ENCODE assay signal across 30 cellular contexts in the genomic region with DNA sequence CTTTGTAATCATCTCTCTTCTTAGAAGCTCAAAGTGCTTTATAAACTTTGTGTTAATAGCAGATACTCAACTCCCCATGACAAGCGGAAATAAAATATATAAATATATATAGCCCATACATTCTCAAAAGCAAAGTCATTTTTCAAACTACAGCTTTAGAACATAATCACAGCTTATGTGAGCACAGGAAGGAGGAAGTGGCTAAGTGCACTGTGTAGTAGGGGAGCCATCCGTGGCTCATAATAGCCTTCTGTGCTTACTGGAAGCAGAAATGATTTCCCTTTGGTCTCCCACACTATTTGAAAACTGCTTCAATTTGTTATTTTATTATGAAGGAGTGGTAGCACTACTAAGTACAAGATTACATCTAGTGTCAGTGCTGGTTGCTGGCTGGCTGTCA.
"Had no signal": no experiment of that assay in that cellular context is flagged by ENCODE, and none has a peak within 500 bp of the region (broad histone marks: within the 10 kb centered on the region; RNA-seq: fewer than 3 reads in every experiment).

No MANE protein-coding gene starts in this region.

- H3K27ac ChIP-seq: adrenal gland, ascending aorta, brain microvascular endothelial cell, heart right ventricle, lower lobe of right lung, neural progenitor cell, right lobe of liver, skin epidermis, stomach, suprapubic skin, tibial nerve had no signal

- DNase-seq: activated CD4-positive, alpha-beta T cell treated with anti-CD3 and anti-CD28 coated beads for 36 hours; activated CD4-positive, alpha-beta T cell treated with anti-CD3 and anti-CD28 coated beads, Interleukin-2, amount 50 U/mL, for 4 hours; activated CD8-positive, alpha-beta memory T cell treated with anti-CD3 and anti-CD28 coated beads for 24 hours; activated CD8-positive, alpha-beta memory T cell treated with anti-CD3 and anti-CD28 coated beads, Interleukin-2, amount 50 U/mL, for 4 hours; activated naive CD4-positive, alpha-beta T cell; activated T-cell treated with anti-CD3 and anti-CD28 coated beads, Interleukin-2, amount 50 U/mL, for 24 hours; adrenal gland; brain microvascular endothelial cell; caudate nucleus; dermis blood vessel endothelial cell; effector CD8-positive, alpha-beta T cell; erythroblast; foreskin fibroblast; heart right ventricle; islet precursor cell; lower lobe of right lung; mesendoderm; naive B cell; posterior cingulate gyrus; right lobe of liver; stimulated activated CD4-positive, alpha-beta T cell treated with anti-CD3 and anti-CD28 coated beads, Interleukin-2, amount 100 ng/mL, for 24 hours; stomach had no signal

- H3K4me1 ChIP-seq: adrenal gland, ascending aorta, heart right ventricle, lower lobe of right lung, neural progenitor cell, right lobe of liver, stomach, suprapubic skin, tibial nerve had no signal

- H3K36me3 ChIP-seq: adrenal gland, ascending aorta, brain microvascular endothelial cell, heart right ventricle, lower lobe of right lung, neural progenitor cell, right lobe of liver, stomach, suprapubic skin, tibial nerve had no signal

- H3K9me3 ChIP-seq: adrenal gland, ascending aorta, lower lobe of right lung, right lobe of liver, suprapubic skin had no signal

- H3K4me3 ChIP-seq: adrenal gland, ascending aorta, heart right ventricle, lower lobe of right lung, neural progenitor cell, right lobe of liver, skin epidermis, stomach, suprapubic skin, tibial nerve had no signal

- ATAC-seq: activated CD4-positive, alpha-beta T cell treated with anti-CD3 and anti-CD28 coated beads for 36 hours; activated T-helper 17 cell treated with anti-CD3 and anti-CD28 coated beads, Interleukin-2, amount 50 U/mL, for 72 hours; heart right ventricle; lower lobe of right lung; right lobe of liver; stimulated activated effector memory CD8-positive, alpha-beta T cell treated with anti-CD3 and anti-CD28 coated beads, Interleukin-12 subunit alpha, Interleukin-12 subunit beta, amount 100 ng/mL, for 72 hours; WTC11 had no signal

- H3K27me3 ChIP-seq: adrenal gland, ascending aorta, brain microvascular endothelial cell, neural progenitor cell, right lobe of liver, stomach, suprapubic skin, tibial nerve had no signal
